10 cellular contexts compared by ENCODE assay signal in the genomic region with DNA sequence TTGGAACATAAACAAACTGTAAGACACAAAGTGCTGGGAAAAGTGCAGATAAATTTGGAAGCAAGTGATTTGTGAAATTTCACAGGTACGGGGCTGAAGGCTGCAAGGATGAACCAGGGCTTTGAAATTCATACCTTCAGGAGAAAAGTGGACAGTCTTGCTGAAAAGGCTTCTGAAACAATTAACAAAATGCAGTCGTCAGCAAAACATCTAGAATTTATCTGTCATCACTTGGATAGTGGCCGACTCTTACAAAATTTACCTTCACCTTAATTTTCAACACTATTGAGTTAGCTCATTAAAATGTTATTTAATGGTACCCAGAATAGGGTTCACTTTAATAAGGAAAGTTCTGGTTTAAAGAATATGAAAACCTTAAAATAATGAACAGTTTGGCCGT.
"Had no signal": no experiment of that assay in that cellular context is flagged by ENCODE, and none has a peak within 500 bp of the region (broad histone marks: within the 10 kb centered on the region; RNA-seq: fewer than 3 reads in every experiment).

No MANE protein-coding gene starts in this region.

- FAIRE-seq: H54, HTR-8/SVneo had no signal

- H3K4me3 ChIP-seq: HAP-1 had no signal

- H3K9ac ChIP-seq: GM23248, KMS-11 had no signal

- H3K9me3 ChIP-seq: HAP-1 had no signal

- DNase-seq: GOT3, Karpas-422, KBM-7 had no signal

- H3K27ac ChIP-seq: GM23248, KMS-11 had no signal

- ATAC-seq: HCT116 had no signal

- H2AFZ ChIP-seq: GM23248 had no signal

- H3K36me3 ChIP-seq: HAP-1 had no signal

- H3K27ac Mint-ChIP-seq: HFFc6 had no signal

- H3K4me2 ChIP-seq: KMS-11 had no signal
